ENCODE assay signal across 9 cellular contexts in the genomic region with DNA sequence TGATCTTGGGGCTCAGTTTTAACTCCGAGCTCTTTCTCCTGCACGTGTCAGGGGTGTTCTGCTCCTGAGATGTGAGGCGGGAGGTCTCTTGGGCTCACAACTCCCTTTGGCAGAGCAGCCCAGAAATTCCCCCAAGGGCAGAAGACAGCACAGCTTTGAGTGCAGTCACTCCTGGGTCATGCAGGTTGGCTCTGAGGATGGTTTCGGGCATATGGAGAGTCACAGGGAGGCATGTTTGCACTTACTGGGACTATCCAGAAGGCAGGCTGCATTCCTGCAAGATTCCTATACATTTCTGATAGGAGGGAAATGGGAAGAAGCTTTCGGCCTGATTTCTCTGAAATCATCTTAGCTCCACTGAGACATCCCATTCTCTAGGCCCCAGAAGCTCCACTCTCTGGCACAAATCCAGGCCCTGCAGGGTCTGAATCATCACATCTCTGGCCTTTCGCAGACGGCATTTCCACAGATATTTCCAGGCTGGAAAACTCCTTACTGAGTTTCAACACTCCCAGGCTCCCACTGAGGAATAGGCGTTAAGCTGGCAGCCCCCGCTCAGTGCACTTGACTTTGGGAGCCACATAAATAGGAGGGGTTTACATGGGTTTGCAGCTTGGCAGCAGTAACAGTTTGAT. TPM values are rescaled to one million over a fixed set of nuclear protein-coding genes. Genes with fewer than 3 reads are reported as not detected.
DNase-seq lines count a peak whose midpoint lies in the region; ATAC-seq, FAIRE-seq and TF ChIP-seq lines count a peak whose summit lies in the region.
"Had no signal": no experiment of that assay in that cellular context is flagged by ENCODE, and none has a peak within 500 bp of the region (broad histone marks: within the 10 kb centered on the region; RNA-seq: fewer than 3 reads in every experiment).

No MANE protein-coding gene starts in this region.

- no peak for ATAC-seq in HepG2
- ATAC-seq in HG02571 (IDR thresholded peaks at IDR 0.05; ENCODE audit: unreplicated experiment): no peak
- no peak for ATAC-seq in HG03521 (IDR thresholded peaks at IDR 0.05; ENCODE audit: unreplicated experiment)

- peaks cover 8% of the 10 kb centered on the region for H3K9me3 Mint-ChIP-seq in nephron progenitor cell

- TF ChIP-seq POLR2A in HepG2 (IDR thresholded peaks at IDR 0.05; ENCODE audit: insufficient read depth in 1 of 2, low read depth in 2 of 2, low read length in 2 of 2): no peak

- no peak overlapping the region for H3K4me2 ChIP-seq in HepG2 (ENCODE audit: low read depth, low read length)

- FAIRE-seq in HepG2 (lab: Jason Lieb, UNC): no peak

- 45% methylated on average over 8 of the region's 9 CpGs for WGBS in HepG2 (ENCODE audit: low lambda C conversion rate)

- H3K79me2 ChIP-seq in HepG2 (ENCODE audit: insufficient read depth, low read length): no peaks in the 10 kb centered on the region

- POLR2A ChIA-PET in HepG2 (lab: Yijun Ruan, JAX): no interaction called here

- no peaks in the 10 kb centered on the region for H3K9me3 ChIP-seq in HepG2 (ENCODE audit: low read length)

- DNase-seq in AG10803 (ENCODE audit: low read depth) (peak; percentile 91), RPMI7951 (ENCODE audit: low read depth) (peak; percentile 97), fibroblast of mammary gland (ENCODE audit: low read depth) (peak; percentile 95), nephron progenitor cell (no peak), HepG2 (ENCODE audit: low spot score) (no peak), SIG-M5 (lab: John Stamatoyannopoulos, UW) (no peak)
- DNase-seq: activated CD4-positive, alpha-beta T cell treated with anti-CD3 and anti-CD28 coated beads for 4 hours had no signal

- in situ Hi-C loops in HepG2 (cut with HindIII; ENCODE audit: extremely low pct_ligation_motif_present, low pct_unique_long_range_greater_than_20kb): no loop called here

- H3K27ac ChIP-seq in HepG2 (ENCODE audit: extremely low read length, insufficient read depth, low read length): no peak overlapping the region

- H3K4me3 ChIP-seq in AG10803 (ENCODE audit: low read length) (no peak overlapping the region), fibroblast of mammary gland (ENCODE audit: control insufficient read depth, low read depth, low read length) (no peak overlapping the region), HepG2 (replicated peaks in 1 of 3; ENCODE audit: insufficient read depth in 1 of 3, low read depth in 2 of 3, low read length in 3 of 3) (no peak overlapping the region)

- no peaks in the 10 kb centered on the region for H3K4me1 ChIP-seq in HepG2 (ENCODE audit: insufficient read depth, low read length)

- peaks cover 0 to 10% of the 10 kb centered on the region in 2 experiments; a peak in 1 of 5 replicates for H3K27me3 ChIP-seq in HepG2 (ENCODE audit: control insufficient read depth in 1 of 2, insufficient read depth in 2 of 2, low read length in 2 of 2)

- TF ChIP-seq CTCF in AG10803 (conservative IDR thresholded peaks at IDR 0.05; ENCODE audit: low read length): no peak
- no peak for TF ChIP-seq CTCF in fibroblast of mammary gland (conservative IDR thresholded peaks at IDR 0.05; ENCODE audit: control insufficient read depth, insufficient read depth, low read depth, low read length)
- TF ChIP-seq CTCF in nephron progenitor cell (IDR thresholded peaks at IDR 0.05): no peak
- TF ChIP-seq CTCF in HepG2 (CRISPR knock-in tag; IDR thresholded peaks at IDR 0.05): no peak

- no peaks in the 10 kb centered on the region for H4K20me1 ChIP-seq in HepG2 (ENCODE audit: insufficient read depth, low read length)

- no peak for TF ChIP-seq RAD21 in HepG2 (CRISPR knock-in tag; IDR thresholded peaks at IDR 0.05)

- no peak overlapping the region for H3K4me3 Mint-ChIP-seq in nephron progenitor cell

- peaks cover 68% of the 10 kb centered on the region for H3K36me3 Mint-ChIP-seq in nephron progenitor cell (ENCODE audit: low read depth)

- no TSS peak for BruUV-seq in HepG2 (replicated peaks; lab: Mats Ljungman, UMichigan)

- H3K9ac ChIP-seq in HepG2 (ENCODE audit: insufficient read depth, low read depth, low read length): no peak overlapping the region

- peaks cover 34% of the 10 kb centered on the region for H3K4me1 Mint-ChIP-seq in nephron progenitor cell

- no peaks in the 10 kb centered on the region for H3K27me3 Mint-ChIP-seq in nephron progenitor cell (ENCODE audit: low read depth, poor library complexity)

- no peak overlapping the region for H2AFZ ChIP-seq in HepG2 (ENCODE audit: low read length)

- peak overlapping the region; percentile 54 for H3K27ac Mint-ChIP-seq in nephron progenitor cell

- TF ChIP-seq EP300 in HepG2 (IDR thresholded peaks at IDR 0.05; ENCODE audit: low read depth in 2 of 2, low read length in 2 of 2) (no peak), HepG2 (CRISPR knock-in tag; IDR thresholded peaks at IDR 0.05; ENCODE audit: borderline replicate concordance) (no peak)

- intact Hi-C loops in HepG2 (cut with micrococcal nuclease; ENCODE audit: unreplicated experiment): no loop called here

- H3K36me3 ChIP-seq in HepG2 (replicated peaks in 1 of 2; ENCODE audit: control insufficient read depth in 1 of 2, insufficient read depth in 2 of 2, low read length in 2 of 2): no peaks in the 10 kb centered on the region

- CTCF ChIA-PET in HepG2 (lab: Yijun Ruan, JAX; ENCODE audit: low intra/inter-chr PET ratio, low total read pairs): no interaction called here

TF ChIP-seq in HepG2, 621 proteins besides CTCF, POLR2A, EP300 and RAD21 (continues in another document):
- TF ChIP-seq, protein P1, sequence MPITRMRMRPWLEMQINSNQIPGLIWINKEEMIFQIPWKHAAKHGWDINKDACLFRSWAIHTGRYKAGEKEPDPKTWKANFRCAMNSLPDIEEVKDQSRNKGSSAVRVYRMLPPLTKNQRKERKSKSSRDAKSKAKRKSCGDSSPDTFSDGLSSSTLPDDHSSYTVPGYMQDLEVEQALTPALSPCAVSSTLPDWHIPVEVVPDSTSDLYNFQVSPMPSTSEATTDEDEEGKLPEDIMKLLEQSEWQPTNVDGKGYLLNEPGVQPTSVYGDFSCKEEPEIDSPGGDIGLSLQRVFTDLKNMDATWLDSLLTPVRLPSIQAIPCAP (CRISPR knock-in tag; IDR thresholded peaks at IDR 0.05; ENCODE audit: low read depth): no peak
- TF ChIP-seq NFRKB (IDR thresholded peaks at IDR 0.05) (no peak), ZFAT (CRISPR knock-in tag; conservative IDR thresholded peaks at IDR 0.05) (no peak), DR1 (CRISPR knock-in tag; IDR thresholded peaks at IDR 0.05) (no peak), FOXK2 (IDR thresholded peaks at IDR 0.05) (no peak), ZNF839 (CRISPR knock-in tag; IDR thresholded peaks at IDR 0.05; ENCODE audit: borderline replicate concordance) (no peak), NFATC3 (CRISPR knock-in tag; IDR thresholded peaks at IDR 0.05) (no peak)
- TF ChIP-seq, protein P2, sequence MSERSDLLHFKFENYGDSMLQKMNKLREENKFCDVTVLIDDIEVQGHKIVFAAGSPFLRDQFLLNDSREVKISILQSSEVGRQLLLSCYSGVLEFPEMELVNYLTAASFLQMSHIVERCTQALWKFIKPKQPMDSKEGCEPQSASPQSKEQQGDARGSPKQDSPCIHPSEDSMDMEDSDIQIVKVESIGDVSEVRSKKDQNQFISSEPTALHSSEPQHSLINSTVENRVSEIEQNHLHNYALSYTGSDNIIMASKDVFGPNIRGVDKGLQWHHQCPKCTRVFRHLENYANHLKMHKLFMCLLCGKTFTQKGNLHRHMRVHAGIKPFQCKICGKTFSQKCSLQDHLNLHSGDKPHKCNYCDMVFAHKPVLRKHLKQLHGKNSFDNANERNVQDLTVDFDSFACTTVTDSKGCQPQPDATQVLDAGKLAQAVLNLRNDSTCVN (CRISPR knock-in tag; IDR thresholded peaks at IDR 0.05; ENCODE audit: borderline replicate concordance): no peak

RNA-seq across cellular contexts. Expression of a gene that starts 39.8 kb away (rescaled TPM):
- 15.5 and 16.2 TPM in 2 replicates for total RNA-seq in RPMI7951 (2014; rRNA removed; shearing (Covaris generic))
- total RNA-seq in HepG2 (2016; rRNA removed; fragmentation: Illumina TruSeq; extraction: Trizol): 0.04 and 0.07 TPM in 2 replicates
- under 0.01 TPM in 1 of 2 replicates, not detected in the other for total RNA-seq in HepG2 (2016; cell fraction: cytosol; rRNA removed; fragmentation: Illumina TruSeq; extraction: Trizol; ENCODE audit: low read depth)
- 0.04 TPM in 2 replicates for total RNA-seq in HepG2 (2016; cell fraction: insoluble cytoplasmic fraction; rRNA removed; fragmentation: Illumina TruSeq; extraction: Trizol)
- total RNA-seq in HepG2 (2016; cell fraction: membrane; rRNA removed; fragmentation: Illumina TruSeq; extraction: Trizol): 0.03 and 0.22 TPM in 2 replicates
- 0.12 and 0.19 TPM in 2 replicates for total RNA-seq in HepG2 (2016; cell fraction: nucleus; rRNA removed; fragmentation: Illumina TruSeq; extraction: Trizol)
- 0.13 and 0.20 TPM in 2 replicates for polyA plus RNA-seq in HepG2 (2011; rRNA removed)
- 0.03 and 0.10 TPM in 2 replicates for polyA plus RNA-seq in HepG2 (2011; cell fraction: cytosol; rRNA removed)
- polyA plus RNA-seq in HepG2 (2011; cell fraction: nucleus; rRNA removed): 0.39 and 0.40 TPM in 2 replicates
- 0.12 and 0.33 TPM in 2 replicates for polyA plus RNA-seq in HepG2 (2012)
- 0.06 TPM in 1 of 2 replicates, not detected in the other for polyA plus RNA-seq in HepG2 (2016; cell fraction: cytosol; fragmentation: Illumina TruSeq; extraction: Trizol; ENCODE audit: low read depth)
- not detected in 2 replicates for polyA plus RNA-seq in HepG2 (2016; cell fraction: insoluble cytoplasmic fraction; fragmentation: Illumina TruSeq; extraction: Trizol; ENCODE audit: low read depth)
- 0.10 TPM in 1 of 2 replicates, not detected in the other for polyA plus RNA-seq in HepG2 (2016; cell fraction: membrane; fragmentation: Illumina TruSeq; extraction: Trizol; ENCODE audit: low read depth)
- polyA plus RNA-seq in HepG2 (2016; cell fraction: nucleus; fragmentation: Illumina TruSeq; extraction: Trizol; ENCODE audit: insufficient read depth, low read depth): 0.08 and 0.33 TPM in 2 replicates
- 3.9 TPM in 1 of 2 replicates, not detected in the other for polyA minus RNA-seq in HepG2 (2011; rRNA and poly(A)+ RNA removed; ENCODE audit: low replicate concordance)
- polyA minus RNA-seq in HepG2 (2011; cell fraction: cytosol; rRNA and poly(A)+ RNA removed): not detected in 2 replicates
- polyA minus RNA-seq in HepG2 (2011; cell fraction: nucleus; rRNA and poly(A)+ RNA removed): 0.52 and 1.2 TPM in 2 replicates

Comparison
In these comparisons a context has a peak if more than half of its experiments do, and no peak if none do; other contexts are left out.
1. DNase-seq: peak in AG10803 (single experiment), RPMI7951 (single experiment) and fibroblast of mammary gland (single experiment); none in nephron progenitor cell (single experiment), HepG2 (single experiment) and SIG-M5 (single experiment).
2. RNA of a gene that starts 39.8 kb away (total RNA-seq): 15.5 to 16.2 TPM in RPMI7951; under 0.01 to 0.22 TPM in HepG2; every median in the first group is over 10 times any median in the second.